1 cellular context compared by ENCODE assay signal in the genomic region with DNA sequence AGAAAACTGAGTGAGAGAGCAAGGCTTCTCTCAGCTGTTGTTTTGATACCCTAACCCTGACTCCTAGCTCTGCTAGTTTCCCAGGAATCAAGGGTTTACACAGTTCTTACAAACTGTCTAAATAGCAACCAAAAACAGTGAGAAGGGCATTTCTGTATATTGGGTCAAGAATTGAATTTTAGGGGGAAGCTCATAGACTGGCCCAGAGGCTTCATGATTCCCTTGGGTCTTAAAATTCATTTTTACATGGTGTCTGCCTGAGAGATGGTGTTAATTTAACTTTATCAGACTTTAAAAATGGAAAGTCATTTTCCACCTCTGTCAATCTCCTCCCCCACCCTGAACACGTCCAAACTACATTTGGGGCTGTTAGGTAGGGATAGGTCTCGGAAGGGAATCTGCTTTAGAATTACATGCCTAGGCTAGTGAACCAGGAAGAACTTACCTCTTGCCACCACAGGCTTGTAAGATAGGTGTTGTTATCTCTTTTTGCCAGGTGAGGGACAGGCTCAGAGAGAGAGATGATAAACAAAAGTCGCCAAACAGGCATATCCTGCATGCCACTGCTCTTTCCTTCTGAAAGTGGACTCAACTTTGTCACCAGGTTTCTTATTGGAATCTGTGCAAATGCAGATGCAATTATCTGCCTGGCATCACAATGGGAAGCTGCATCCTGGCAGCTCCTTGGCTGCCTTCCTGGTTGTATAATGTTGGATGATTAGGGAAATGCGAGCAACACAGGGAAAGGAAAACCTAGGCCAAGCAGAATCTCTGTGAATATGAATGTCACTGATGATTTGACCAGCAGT.
TF ChIP-seq lines count a peak whose summit lies in the region.

No MANE protein-coding gene starts in this region.

TF ChIP-seq in K562, 482 proteins besides CTCF, POLR2A, EP300 and RAD21:
- TF ChIP-seq CBFA2T2 (conservative IDR thresholded peaks at IDR 0.05) (peak; percentile 40), CBFA2T3 (IDR thresholded peaks at IDR 0.05) (peak; percentile 73), PHB (CRISPR knock-in tag; IDR thresholded peaks at IDR 0.05) (no peak), ARID1B (IDR thresholded peaks at IDR 0.05) (0 out of 2 replicates have a peak, but pooled peaks have one; percentile 26), TEAD4 (IDR thresholded peaks at IDR 0.05; ENCODE audit: low read length) (0 out of 2 replicates have a peak, but pooled peaks have one; percentile 29), TEAD4 (CRISPR knock-in tag; IDR thresholded peaks at IDR 0.05; ENCODE audit: borderline replicate concordance) (no peak), SMARCE1 (IDR thresholded peaks at IDR 0.05) (peak; percentile 31; the same call in 1 of the 2 replicates), TCF3 (CRISPR knock-in tag; IDR thresholded peaks at IDR 0.05) (peak; percentile 48; the same call in 1 of the 2 replicates), MCM2 (IDR thresholded peaks at IDR 0.05; ENCODE audit: low read depth) (no peak), CTBP1 (IDR thresholded peaks at IDR 0.05; ENCODE audit: borderline replicate concordance) (peak; percentile 18; the same call in 1 of the 2 replicates), FOXA3 (CRISPR knock-in tag; conservative IDR thresholded peaks at IDR 0.05 in 1 of 2, IDR thresholded peaks at IDR 0.05 in 1 of 2) (0 out of 4 replicates have a peak, but pooled peaks of 1 of the 2 experiments have one; percentile 21), ZEB2 (IDR thresholded peaks at IDR 0.05) (0 out of 2 replicates have a peak, but pooled peaks have one; percentile 49), TAL1 (IDR thresholded peaks at IDR 0.05) (peak; percentile 13; the same call in 1 of the 2 replicates), CHD1 (IDR thresholded peaks at IDR 0.05; ENCODE audit: low read length) (no peak), DPF2 (IDR thresholded peaks at IDR 0.05) (peak; percentile 69)
- TF ChIP-seq, protein P1, sequence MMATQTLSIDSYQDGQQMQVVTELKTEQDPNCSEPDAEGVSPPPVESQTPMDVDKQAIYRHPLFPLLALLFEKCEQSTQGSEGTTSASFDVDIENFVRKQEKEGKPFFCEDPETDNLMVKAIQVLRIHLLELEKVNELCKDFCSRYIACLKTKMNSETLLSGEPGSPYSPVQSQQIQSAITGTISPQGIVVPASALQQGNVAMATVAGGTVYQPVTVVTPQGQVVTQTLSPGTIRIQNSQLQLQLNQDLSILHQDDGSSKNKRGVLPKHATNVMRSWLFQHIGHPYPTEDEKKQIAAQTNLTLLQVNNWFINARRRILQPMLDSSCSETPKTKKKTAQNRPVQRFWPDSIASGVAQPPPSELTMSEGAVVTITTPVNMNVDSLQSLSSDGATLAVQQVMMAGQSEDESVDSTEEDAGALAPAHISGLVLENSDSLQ (IDR thresholded peaks at IDR 0.05) = peak; percentile 68
